ENCODE assay signal across 8 cellular contexts in genomic region chr14:89618821-89619551, GRCh38.
DNase-seq lines count a peak whose midpoint lies in the region; ATAC-seq, FAIRE-seq and TF ChIP-seq lines count a peak whose summit lies in the region.

No MANE protein-coding gene starts in this region.

- ATAC-seq in HG02938 (IDR thresholded peaks at IDR 0.05; ENCODE audit: unreplicated experiment) (peak; percentile 40), left colon (peak; percentile 90)

- DNase-seq in 8988T (peak; percentile 67), GM18507 (ENCODE audit: extremely low spot score, insufficient read length, low read depth) (peak; percentile 54), NCI-H2227 (lab: John Stamatoyannopoulos, UW; ENCODE audit: unreplicated experiment) (peak; percentile 69), choroid plexus epithelial cell (ENCODE audit: low read depth) (peak; percentile 70), left colon (peak; percentile 56 to 78)
- DNase-seq in activated CD4-positive, CD25-positive, alpha-beta regulatory T cell treated with anti-CD3 and anti-CD28 coated beads, Interleukin-2, amount 50 U/mL, for 72 hours = peak; percentile 74
- DNase-seq in stimulated activated CD4-positive, alpha-beta T cell treated with anti-CD3 and anti-CD28 coated beads, Interleukin-2, amount 100 ng/mL, for 24 hours = peak; percentile 62 to 71

- FAIRE-seq in GM18507 (lab: Jason Lieb, UNC) = peak; percentile 15

- intact Hi-C loops in left colon (cut with DNase I, micrococcal nuclease) = loop anchor here in 1 of 2 donors (10.0 kb wide), 1 partner anchor 194 kb away; no protein-coding TSS in a partner anchor

- H3K4me3 ChIP-seq in choroid plexus epithelial cell (ENCODE audit: low read depth, low read length) = peak overlapping the region; percentile 77

- no peak for TF ChIP-seq CTCF in choroid plexus epithelial cell (conservative IDR thresholded peaks at IDR 0.05; ENCODE audit: low read depth, low read length)

Comparison
In these comparisons a context has a peak if more than half of its experiments do, and no peak if none do; other contexts are left out.
1. Peak in every context shown above with its lines: DNase-seq, ATAC-seq and H3K4me3 ChIP-seq.